Comparison of ENCODE assay signal across 1 cellular context in genomic region chr1:231626951-231627614, GRCh38.
TF ChIP-seq lines count a peak whose summit lies in the region.

No MANE protein-coding gene starts in this region.

TF ChIP-seq in HEK293, 187 proteins besides CTCF, POLR2A, EP300 and RAD21 (continued from another document and continues in another):
- TF ChIP-seq ZBTB26 (tag by site-specific recombination; optimal IDR thresholded peaks at IDR 0.05): peak; percentile 88
- peak; percentile 71; the same call in 1 of the 2 replicates for TF ChIP-seq ZXDB (tag by site-specific recombination; IDR thresholded peaks at IDR 0.05)
- no peak for TF ChIP-seq ZNF354C (tag by site-specific recombination; IDR thresholded peaks at IDR 0.05; ENCODE audit: borderline replicate concordance, low read depth)
- no peak for TF ChIP-seq ZNF76 (tag by site-specific recombination; IDR thresholded peaks at IDR 0.05; ENCODE audit: borderline replicate concordance, low read depth)
- no peak for TF ChIP-seq ZNF621 (tag by site-specific recombination; IDR thresholded peaks at IDR 0.05)
- TF ChIP-seq ZNF518A (tag by site-specific recombination; conservative IDR thresholded peaks at IDR 0.05; ENCODE audit: low read depth): no peak
- peak; percentile 62; the same call in 1 of the 2 replicates for TF ChIP-seq PRDM2 (tag by site-specific recombination; IDR thresholded peaks at IDR 0.05; ENCODE audit: borderline replicate concordance)
- no peak for TF ChIP-seq ZNF18 (tag by site-specific recombination; IDR thresholded peaks at IDR 0.05)
- TF ChIP-seq ZSCAN4 (tag by site-specific recombination; IDR thresholded peaks at IDR 0.05): peak; percentile 19
- TF ChIP-seq KLF9 (tag by site-specific recombination; IDR thresholded peaks at IDR 0.05; ENCODE audit: low read depth): no peak
- TF ChIP-seq ZNF132 (tag by site-specific recombination; IDR thresholded peaks at IDR 0.05; ENCODE audit: borderline replicate concordance): no peak
- TF ChIP-seq ZNF660 (tag by site-specific recombination; IDR thresholded peaks at IDR 0.05): no peak
- TF ChIP-seq ZNF133 (tag by site-specific recombination; IDR thresholded peaks at IDR 0.05): no peak
- TF ChIP-seq ZNF623 (tag by site-specific recombination; IDR thresholded peaks at IDR 0.05): no peak
- peak; percentile 62; the same call in 1 of the 2 replicates for TF ChIP-seq ZSCAN16 (tag by site-specific recombination; IDR thresholded peaks at IDR 0.05)
- no peak for TF ChIP-seq GLI2 (tag by site-specific recombination; IDR thresholded peaks at IDR 0.05; ENCODE audit: borderline replicate concordance, low read depth)
- TF ChIP-seq REST (tag by site-specific recombination; IDR thresholded peaks at IDR 0.05): no peak
- no peak; the same call in 1 of the 2 replicates for TF ChIP-seq ZNF548 (tag by site-specific recombination; IDR thresholded peaks at IDR 0.05)
- no peak for TF ChIP-seq ATF2 (tag by site-specific recombination; IDR thresholded peaks at IDR 0.05; ENCODE audit: low read depth)
- 0 out of 2 replicates have a peak, but pooled peaks have one; percentile 49 for TF ChIP-seq TRIM28 (IDR thresholded peaks at IDR 0.05; ENCODE audit: borderline replicate concordance, low read length)
- no peak for TF ChIP-seq ZNF664 (tag by site-specific recombination; IDR thresholded peaks at IDR 0.05)
- no peak; the same call in 1 of the 2 replicates for TF ChIP-seq ELK4 (IDR thresholded peaks at IDR 0.05; ENCODE audit: borderline replicate concordance, low read depth, low read length)
- TF ChIP-seq KLF10 (tag by site-specific recombination; IDR thresholded peaks at IDR 0.05): no peak
- TF ChIP-seq ZNF544 (tag by site-specific recombination; IDR thresholded peaks at IDR 0.05): no peak
- TF ChIP-seq KLF16 (tag by site-specific recombination; IDR thresholded peaks at IDR 0.05): peak; percentile 78
- no peak for TF ChIP-seq ZBTB7A (tag by site-specific recombination; IDR thresholded peaks at IDR 0.05; ENCODE audit: low read depth)
- no peak for TF ChIP-seq ZNF776 (tag by site-specific recombination; IDR thresholded peaks at IDR 0.05; ENCODE audit: borderline replicate concordance)
- TF ChIP-seq ZBTB48 (tag by site-specific recombination; IDR thresholded peaks at IDR 0.05): peak; percentile 93
- peak; percentile 61; the same call in 1 of the 2 replicates for TF ChIP-seq ZNF610 (tag by site-specific recombination; IDR thresholded peaks at IDR 0.05; ENCODE audit: borderline replicate concordance)
- TF ChIP-seq IKZF3 (tag by site-specific recombination; IDR thresholded peaks at IDR 0.05): peak; percentile 89
- TF ChIP-seq ZSCAN23 (tag by site-specific recombination; IDR thresholded peaks at IDR 0.05): no peak
- no peak for TF ChIP-seq SETDB1 (IDR thresholded peaks at IDR 0.05; ENCODE audit: insufficient read length, low read length)
- no peak; the same call in 1 of the 2 replicates for TF ChIP-seq ZNF585B (tag by site-specific recombination; IDR thresholded peaks at IDR 0.05)
- no peak for TF ChIP-seq ZNF362 (tag by site-specific recombination; IDR thresholded peaks at IDR 0.05)
